ENCODE assay signal across 24 cellular contexts in the genomic region with DNA sequence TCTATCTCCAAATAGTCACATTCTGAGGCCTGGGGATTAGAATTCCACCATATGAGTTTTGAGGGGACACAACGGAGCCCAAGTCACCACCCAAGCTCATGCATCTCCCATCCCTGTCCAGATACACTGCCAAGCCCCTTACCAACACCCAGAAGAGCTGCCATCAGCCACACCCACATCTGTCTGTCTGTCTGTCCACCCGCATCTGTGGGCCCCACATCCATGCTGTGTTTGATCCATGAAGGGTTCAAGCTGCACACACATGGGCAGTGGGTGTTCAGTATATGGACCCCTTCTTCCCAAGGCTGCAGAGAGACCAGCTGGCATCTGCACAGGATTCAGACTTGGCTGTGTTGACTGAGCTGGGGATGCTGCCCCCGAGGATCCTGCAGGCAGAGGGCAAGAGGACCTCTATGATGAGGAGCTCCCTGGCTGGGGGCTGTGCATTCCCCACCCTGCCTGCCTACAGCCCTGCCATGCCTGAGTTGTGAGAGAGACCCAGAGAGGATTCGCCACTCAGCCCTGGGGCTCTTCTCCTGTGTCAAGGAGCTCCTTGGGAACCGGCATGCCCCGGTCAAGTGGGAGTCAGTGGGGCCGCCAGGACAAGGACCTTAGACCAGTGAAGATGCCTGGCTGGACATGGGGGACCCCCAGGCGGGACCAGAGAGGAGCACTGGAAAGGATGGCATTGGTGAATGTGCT.
"Had no signal": no experiment of that assay in that cellular context is flagged by ENCODE, and none has a peak within 500 bp of the region (broad histone marks: within the 10 kb centered on the region; RNA-seq: fewer than 3 reads in every experiment).

No MANE protein-coding gene starts in this region.

- DNase-seq: activated CD4-positive, alpha-beta T cell treated with anti-CD3 and anti-CD28 coated beads, Interleukin-2, amount 50 U/mL, for 1 hour; activated CD8-positive, alpha-beta T cell treated with anti-CD3 and anti-CD28 coated beads for 36 hours; activated gamma-delta T cell; activated naive CD8-positive, alpha-beta T cell treated with anti-CD3 and anti-CD28 coated beads, Interleukin-2, amount 10 ng/mL, durations not matched to agents 7 days and 5 days; amniotic stem cell; brain microvascular endothelial cell; effector CD4-positive, alpha-beta T cell; esophagus squamous epithelium; foreskin melanocyte; left cardiac atrium; left ventricle myocardium superior; naive B cell; nephron progenitor cell; stimulated activated naive CD4-positive, alpha-beta T cell treated with Interleukin-2 at 50 U/mL for 16 hours; T-helper 17 cell; T1000; trophoblast cell; uterus had no signal

- H3K9me3 ChIP-seq: esophagus squamous epithelium, ovary, prostate gland, thoracic aorta, uterus had no signal

- H3K4me3 ChIP-seq: esophagus squamous epithelium, ovary, prostate gland, thoracic aorta, uterus had no signal

- H3K27ac ChIP-seq: brain microvascular endothelial cell, epithelial cell of prostate, esophagus squamous epithelium, ovary, prostate gland, thoracic aorta, uterus had no signal

- H3K27me3 ChIP-seq: brain microvascular endothelial cell, esophagus squamous epithelium, ovary, uterus had no signal

- ATAC-seq: activated CD8-positive, alpha-beta T cell treated with anti-CD3 and anti-CD28 coated beads for 36 hours; left cardiac atrium; left ventricle myocardium superior; SK-N-SH treated with all-trans-retinoic acid at 6 μM for 48 hours; T-helper 17 cell; WTC11 had no signal

- H3K36me3 ChIP-seq: brain microvascular endothelial cell, esophagus squamous epithelium, ovary, prostate gland, thoracic aorta, uterus had no signal

- H3K4me1 ChIP-seq: esophagus squamous epithelium, prostate gland, uterus had no signal
